Comparison of ENCODE assay signal across 6 cellular contexts in the genomic region with DNA sequence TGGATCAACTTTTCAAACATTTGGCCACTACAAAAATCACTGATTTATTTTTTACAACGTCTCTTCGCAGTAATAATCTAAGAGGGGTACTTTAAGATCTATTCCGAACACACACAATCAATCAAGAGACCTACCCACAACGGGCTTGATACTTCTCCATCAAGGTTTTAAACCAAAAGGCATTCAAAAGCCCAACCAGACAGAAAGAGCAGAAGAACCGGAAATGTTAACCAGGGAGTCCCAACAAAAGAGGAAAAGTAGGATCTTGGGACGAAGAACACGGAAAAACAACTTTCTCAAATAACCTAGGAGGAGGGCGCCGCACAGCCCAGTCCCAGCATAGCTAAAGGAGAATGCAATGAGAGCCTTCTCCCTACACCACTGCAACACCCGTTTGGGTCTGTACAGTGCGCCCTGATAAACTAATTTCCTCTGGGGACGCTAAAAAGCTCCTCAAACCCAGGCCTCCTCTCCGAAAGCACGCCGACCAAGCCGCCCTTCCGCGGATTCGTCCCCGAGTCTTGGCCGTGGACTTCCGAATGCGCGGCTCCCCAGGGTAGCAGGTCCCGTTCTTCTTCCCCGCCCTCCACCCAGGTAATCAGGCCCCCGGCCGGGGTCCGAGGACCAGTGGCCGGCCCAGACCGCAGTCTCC. TPM values are rescaled to one million over a fixed set of nuclear protein-coding genes. Genes with fewer than 3 reads are reported as not detected.
DNase-seq lines count a peak whose midpoint lies in the region; ATAC-seq and TF ChIP-seq lines count a peak whose summit lies in the region.

No MANE protein-coding gene starts in this region.

- peak overlapping the region; percentile 75 to 88 (median 82) for H3K27ac ChIP-seq in esophagus muscularis mucosa (replicated peaks in 1 of 4)

- peaks cover 25 to 47% (median 35%) of the 10 kb centered on the region in 4 donors for H3K4me1 ChIP-seq in esophagus muscularis mucosa

- peaks cover 33 to 61% of the 10 kb centered on the region in 2 donors for H3K4me1 Mint-ChIP-seq in stimulated activated naive B cell treated with anti-CD40 and anti-IgM and Interleukin-4, amounts not matched to agents 10 μg/mL and 1 μg/mL and 100 μg/mL, for 72 hours

- peak overlapping the region; percentile 99 for H3K27ac Mint-ChIP-seq in stimulated activated naive B cell treated with anti-CD40 and anti-IgM and Interleukin-4, amounts not matched to agents 10 μg/mL and 1 μg/mL and 100 μg/mL, for 72 hours

- peak overlapping the region; percentile 89 to 94 for H3K4me3 Mint-ChIP-seq in stimulated activated naive B cell treated with anti-CD40 and anti-IgM and Interleukin-4, amounts not matched to agents 10 μg/mL and 1 μg/mL and 100 μg/mL, for 72 hours

- TF ChIP-seq EP300 in esophagus muscularis mucosa (IDR thresholded peaks at IDR 0.05), result no peak

- ATAC-seq in GM21528 (IDR thresholded peaks at IDR 0.05; ENCODE audit: low FRiP score, unreplicated experiment), result peak; percentile 26
- ATAC-seq in stimulated activated naive B cell treated with anti-CD40 and anti-IgM and Interleukin-4, amounts not matched to agents 10 μg/mL and 1 μg/mL and 100 μg/mL, for 72 hours (replicated peaks), result peak; percentile 39
- no peak for ATAC-seq in GM18519 (IDR thresholded peaks at IDR 0.05; ENCODE audit: low FRiP score, unreplicated experiment)

- H3K36me3 ChIP-seq in MG63, result peaks cover 58% of the 10 kb centered on the region
- peaks cover 20 to 38% (median 36%) of the 10 kb centered on the region in 4 donors for H3K36me3 ChIP-seq in esophagus muscularis mucosa

- no peaks in the 10 kb centered on the region for H3K9me3 ChIP-seq in MG63
- H3K9me3 ChIP-seq in esophagus muscularis mucosa, result no peaks in the 10 kb centered on the region

- intact Hi-C loops in esophagus muscularis mucosa (cut with DNase I), result loop anchor here (10.0 kb wide), 1 partner anchor 204 kb away; the partner anchor contains the start of gene NPHP4

- no peak for DNase-seq in MG63
- DNase-seq in esophagus muscularis mucosa (ENCODE audit: extremely low spot score), result no peak
- no peak for DNase-seq in stimulated activated naive B cell treated with anti-CD40 and anti-IgM and Interleukin-4, amounts not matched to agents 10 μg/mL and 1 μg/mL and 100 μg/mL, for 72 hours
- no peak for DNase-seq in iPS-NIHi7 (ENCODE audit: extremely low spot score)

- no peaks in the 10 kb centered on the region for H3K27me3 ChIP-seq in MG63
- no peaks in the 10 kb centered on the region for H3K27me3 ChIP-seq in esophagus muscularis mucosa

- under 1% methylated on average over 24 of the region's 31 CpGs for WGBS in esophagus muscularis mucosa

- H3K36me3 Mint-ChIP-seq in stimulated activated naive B cell treated with anti-CD40 and anti-IgM and Interleukin-4, amounts not matched to agents 10 μg/mL and 1 μg/mL and 100 μg/mL, for 72 hours, result peaks cover 24 to 35% of the 10 kb centered on the region in 2 donors

- H3K4me3 ChIP-seq in MG63 (peak overlapping the region; percentile 97), esophagus muscularis mucosa (peak overlapping the region; percentile 81 to 99 (median 94))

- no peak for TF ChIP-seq CTCF in esophagus muscularis mucosa (IDR thresholded peaks at IDR 0.05)

- H3K9me3 Mint-ChIP-seq in stimulated activated naive B cell treated with anti-CD40 and anti-IgM and Interleukin-4, amounts not matched to agents 10 μg/mL and 1 μg/mL and 100 μg/mL, for 72 hours, result no peaks in the 10 kb centered on the region

- TF ChIP-seq POLR2A in esophagus muscularis mucosa (IDR thresholded peaks at IDR 0.05; ENCODE audit: low read depth), result no peak

- peaks cover 0 to 4% of the 10 kb centered on the region in 2 donors for H3K27me3 Mint-ChIP-seq in stimulated activated naive B cell treated with anti-CD40 and anti-IgM and Interleukin-4, amounts not matched to agents 10 μg/mL and 1 μg/mL and 100 μg/mL, for 72 hours

RNA-seq across cellular contexts. Expression of gene RPL22, which starts 0.6 kb away (rescaled TPM):
- 168 and 264 TPM in 2 replicates for total RNA-seq in MG63 (2014; rRNA removed; shearing (Covaris generic); ENCODE audit: low replicate concordance)
- total RNA-seq in esophagus muscularis mucosa, result 100 to 1,000 TPM; 150 to 225 (median 218) TPM

RNA-seq across cellular contexts. Expression of gene RNF207, which starts 7.1 kb away (rescaled TPM):
- total RNA-seq in MG63 (2014; rRNA removed; shearing (Covaris generic); ENCODE audit: low replicate concordance), result 7.8 and 7.9 TPM in 2 replicates
- total RNA-seq in esophagus muscularis mucosa, result 10 to 100 TPM; 10.8 to 43.2 (median 20.2) TPM

RNA-seq across cellular contexts. Expression of gene CHD5, which starts 18.7 kb away (rescaled TPM):
- total RNA-seq in MG63 (2014; rRNA removed; shearing (Covaris generic); ENCODE audit: low replicate concordance), result 0.07 and 0.23 TPM in 2 replicates
- 10 to 100 TPM in 2 of 4 donors, 1 to 10 TPM in 2; 5.5 to 16.9 (median 12.0) TPM for total RNA-seq in esophagus muscularis mucosa

RNA-seq across cellular contexts. Expression of gene ICMT, which starts 37.0 kb away (rescaled TPM):
- total RNA-seq in MG63 (2014; rRNA removed; shearing (Covaris generic); ENCODE audit: low replicate concordance), result 83.9 and 87.1 TPM in 2 replicates
- total RNA-seq in esophagus muscularis mucosa, result 10 to 100 TPM; 60.0 to 89.5 (median 77.8) TPM

RNA-seq across cellular contexts. Expression of gene HES3, which starts 45.2 kb away (rescaled TPM):
- total RNA-seq in MG63 (2014; rRNA removed; shearing (Covaris generic); ENCODE audit: low replicate concordance), result not detected in 2 replicates
- total RNA-seq in esophagus muscularis mucosa, result not detected
